ENCODE assay signal across 1 cellular context in genomic region chr6:163626073-163626867, GRCh38.
TF ChIP-seq lines count a peak whose summit lies in the region.

No MANE protein-coding gene starts in this region.

TF ChIP-seq in Ishikawa, 13 proteins besides CTCF, POLR2A, EP300 and RAD21 (continued from another document):
- TF ChIP-seq FOXM1 (IDR thresholded peaks at IDR 0.05; ENCODE audit: borderline replicate concordance, low read depth) (peak; percentile 62; the same call in 1 of the 2 replicates), TAF1 (IDR thresholded peaks at IDR 0.05; ENCODE audit: low read depth) (no peak), NFIC (IDR thresholded peaks at IDR 0.05) (peak; percentile 51), YY1 (IDR thresholded peaks at IDR 0.05; ENCODE audit: low read depth) (no peak), USF1 (IDR thresholded peaks at IDR 0.05) (no peak), TCF12 (IDR thresholded peaks at IDR 0.05; ENCODE audit: low read depth) (peak; percentile 85), MAX (IDR thresholded peaks at IDR 0.05) (no peak), TEAD4 (IDR thresholded peaks at IDR 0.05) (peak; percentile 88)
